In the genomic region with DNA sequence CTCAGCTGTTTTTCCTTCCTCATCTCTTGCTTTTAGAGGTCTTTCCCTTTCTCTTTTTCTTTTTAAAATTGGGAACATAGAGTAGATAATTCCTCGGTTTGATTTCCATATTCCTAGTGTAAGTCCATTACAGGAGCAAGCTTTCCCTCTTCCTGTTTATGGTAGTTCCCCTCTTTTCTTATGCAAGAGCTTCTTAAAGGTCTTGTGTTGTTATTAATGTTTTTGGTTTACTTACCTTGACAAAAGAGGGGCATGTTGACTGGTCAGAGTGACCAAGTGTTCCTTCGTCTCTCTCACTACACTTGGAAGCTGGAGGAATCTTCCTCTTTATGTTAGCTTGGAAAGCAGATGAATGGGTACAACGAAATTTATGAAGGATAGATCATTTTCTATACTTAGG, we compare ENCODE assay signal across 1 cellular context.
TF ChIP-seq lines count a peak whose summit lies in the region.

No MANE protein-coding gene starts in this region.

TF ChIP-seq in WTC11, 78 proteins besides CTCF, POLR2A, EP300 and RAD21 (continued from another document):
- peak; percentile 95; the same call in 1 of the 2 replicates for TF ChIP-seq FOXP4 (CRISPR knock-in tag; IDR thresholded peaks at IDR 0.05)
